1 cellular context compared by ENCODE assay signal in genomic region chr16:2883027-2883846, GRCh38.
TF ChIP-seq lines count a peak whose summit lies in the region.

TSS of gene FLYWCH2 (plus strand) at chr16:2883215. CDS start at chr16:2896450, 13,235 bp downstream.

TF ChIP-seq in HepG2, 621 proteins besides CTCF, POLR2A, EP300 and RAD21 (continued from another document and continues in another):
- TF ChIP-seq PRDM15 (CRISPR knock-in tag; IDR thresholded peaks at IDR 0.05) = peak; percentile 60
- TF ChIP-seq ZBTB37 (CRISPR knock-in tag; IDR thresholded peaks at IDR 0.05) = no peak
- 0 out of 2 replicates have a peak, but pooled peaks have one; percentile 55 for TF ChIP-seq ZNF225 (CRISPR knock-in tag; IDR thresholded peaks at IDR 0.05)
- no peak for TF ChIP-seq ZNF879 (CRISPR knock-in tag; IDR thresholded peaks at IDR 0.05)
- TF ChIP-seq MYPOP (CRISPR knock-in tag; IDR thresholded peaks at IDR 0.05) = no peak
- TF ChIP-seq HDAC2 (CRISPR knock-in tag; IDR thresholded peaks at IDR 0.05) = peak; percentile 29; the same call in 1 of the 2 replicates
- TF ChIP-seq ZKSCAN5 (CRISPR knock-in tag; IDR thresholded peaks at IDR 0.05) = no peak
- TF ChIP-seq SRSF4 (IDR thresholded peaks at IDR 0.05; ENCODE audit: low read depth, low read length, poor library complexity, severe bottlenecking) = no peak
- TF ChIP-seq ZBTB46 (CRISPR knock-in tag; IDR thresholded peaks at IDR 0.05; ENCODE audit: borderline replicate concordance) = peak; percentile 84; the same call in 1 of the 2 replicates
- TF ChIP-seq ZNF878 (CRISPR knock-in tag; IDR thresholded peaks at IDR 0.05) = no peak
- peak; percentile 71 for TF ChIP-seq BRD4 (CRISPR knock-in tag; IDR thresholded peaks at IDR 0.05)
- TF ChIP-seq ZNF296 (CRISPR knock-in tag; conservative IDR thresholded peaks at IDR 0.05) = no peak
- no peak for TF ChIP-seq ZXDC (CRISPR knock-in tag; IDR thresholded peaks at IDR 0.05)
- no peak; the same call in 1 of the 2 replicates for TF ChIP-seq TFDP1 (CRISPR knock-in tag; IDR thresholded peaks at IDR 0.05; ENCODE audit: borderline replicate concordance)
- no peak for TF ChIP-seq ISX (CRISPR knock-in tag; conservative IDR thresholded peaks at IDR 0.05)
- no peak for TF ChIP-seq ZSCAN5A (CRISPR knock-in tag; IDR thresholded peaks at IDR 0.05; ENCODE audit: borderline replicate concordance)
- TF ChIP-seq ZNF546 (CRISPR knock-in tag; conservative IDR thresholded peaks at IDR 0.05) = no peak
- 0 out of 2 replicates have a peak, but pooled peaks have one; percentile 8 for TF ChIP-seq ZBTB33 (CRISPR knock-in tag; IDR thresholded peaks at IDR 0.05)
- TF ChIP-seq ZNF644 (CRISPR knock-in tag; IDR thresholded peaks at IDR 0.05; ENCODE audit: low read depth) = no peak
- TF ChIP-seq ATF7 (IDR thresholded peaks at IDR 0.05) = no peak
- 0 out of 2 replicates have a peak, but pooled peaks have one; percentile 47 for TF ChIP-seq ATF7 (CRISPR knock-in tag; IDR thresholded peaks at IDR 0.05)
- TF ChIP-seq ZZZ3 (CRISPR knock-in tag; IDR thresholded peaks at IDR 0.05; ENCODE audit: borderline replicate concordance) = 0 out of 2 replicates have a peak, but pooled peaks have one; percentile 33
- TF ChIP-seq ZIK1 (CRISPR knock-in tag; IDR thresholded peaks at IDR 0.05; ENCODE audit: borderline replicate concordance, low read depth) = no peak
- no peak for TF ChIP-seq FOXO1 (CRISPR knock-in tag; IDR thresholded peaks at IDR 0.05)
- 0 out of 2 replicates have a peak, but pooled peaks have one; percentile 41 for TF ChIP-seq ZBTB38 (CRISPR knock-in tag; IDR thresholded peaks at IDR 0.05)
- no peak for TF ChIP-seq PAF1 (CRISPR knock-in tag; IDR thresholded peaks at IDR 0.05)
- 0 out of 2 replicates have a peak, but pooled peaks have one; percentile 62 for TF ChIP-seq ZNF784 (CRISPR knock-in tag; IDR thresholded peaks at IDR 0.05; ENCODE audit: borderline replicate concordance)
- 0 out of 2 replicates have a peak, but pooled peaks have one; percentile 49 for TF ChIP-seq POLR2AphosphoS5 (IDR thresholded peaks at IDR 0.05; ENCODE audit: low read depth, low read length)
- TF ChIP-seq ZHX2 (IDR thresholded peaks at IDR 0.05; ENCODE audit: low read depth) = no peak
- TF ChIP-seq ZHX2 (CRISPR knock-in tag; IDR thresholded peaks at IDR 0.05; ENCODE audit: borderline replicate concordance) = no peak
- TF ChIP-seq HMGA1 (CRISPR knock-in tag; conservative IDR thresholded peaks at IDR 0.05) = no peak
